ENCODE assay signal across 11 cellular contexts in the genomic region with DNA sequence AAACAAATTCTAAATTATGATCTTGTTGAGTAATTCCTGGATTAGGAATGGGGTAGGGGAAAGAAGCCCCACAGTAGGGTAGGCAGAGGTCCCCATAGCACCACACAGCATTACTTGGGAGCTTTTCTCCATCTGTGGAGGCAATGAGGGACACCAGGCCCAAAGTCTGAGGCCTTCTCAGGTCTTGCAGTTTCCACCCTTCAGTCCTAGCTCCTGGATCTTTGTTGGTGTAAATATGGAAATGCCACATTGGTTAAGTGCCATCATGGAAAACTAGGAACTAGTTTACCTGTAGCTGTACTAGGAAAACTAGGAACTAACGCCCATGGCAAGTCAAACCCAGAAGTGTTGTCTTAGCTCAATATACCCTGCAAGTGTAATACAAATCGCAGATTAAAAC.
"Had no signal": no experiment of that assay in that cellular context is flagged by ENCODE, and none has a peak within 500 bp of the region (broad histone marks: within the 10 kb centered on the region; RNA-seq: fewer than 3 reads in every experiment).

No MANE protein-coding gene starts in this region.

- H3K4me1 ChIP-seq: HAP-1 had no signal

- FAIRE-seq: H1, H54 had no signal

- H3K27ac ChIP-seq: GM23248 had no signal

- ATAC-seq: GM23338, HCT116 had no signal

- H3K9ac ChIP-seq: GM23248 had no signal

- H3K4me2 ChIP-seq: GM23338 had no signal

- DNase-seq: GM23248, GOT3, H7, H9, HCEC 1CT, HFFc6 had no signal

- H2AFZ ChIP-seq: GM23248, GM23338 had no signal

- H3K4me3 ChIP-seq: GM23248, GM23338, HAP-1 had no signal

- H3K9me3 ChIP-seq: HAP-1 had no signal
